Comparison of ENCODE assay signal across 18 cellular contexts in genomic region chr10:30531751-30532530, GRCh38.
A peak's percentile ranks its signal among the peaks of the same experiment; 100 is the strongest.
DNase-seq lines count a peak whose midpoint lies in the region; ATAC-seq, FAIRE-seq and TF ChIP-seq lines count a peak whose summit lies in the region.
"Had no signal": no experiment of that assay in that cellular context is flagged by ENCODE, and none has a peak within 500 bp of the region (broad histone marks: within the 10 kb centered on the region; RNA-seq: fewer than 3 reads in every experiment).

No MANE protein-coding gene starts in this region.

- H3K4me1 ChIP-seq in left lung (peaks cover 0 to 81% of the 10 kb centered on the region in 2 donors), upper lobe of left lung (peaks cover 17 to 39% (median 30%) of the 10 kb centered on the region in 4 donors), vagina (no peaks in the 10 kb centered on the region), kidney (ENCODE audit: control insufficient read depth in 1 of 2, insufficient read depth in 1 of 2, low read depth in 1 of 2, low read length in 2 of 2) (peaks cover 0 to 2% of the 10 kb centered on the region in 2 donors)

- TF ChIP-seq CTCF in left lung (IDR thresholded peaks at IDR 0.05), result no peak
- TF ChIP-seq CTCF in upper lobe of left lung (IDR thresholded peaks at IDR 0.05), result no peak
- TF ChIP-seq CTCF in vagina (IDR thresholded peaks at IDR 0.05), result no peak
- TF ChIP-seq CTCF in kidney (IDR thresholded peaks at IDR 0.05; ENCODE audit: borderline replicate concordance, extremely low read depth, insufficient read depth), result no peak

- TF ChIP-seq POLR2A in upper lobe of left lung (IDR thresholded peaks at IDR 0.05) (no peak), vagina (IDR thresholded peaks at IDR 0.05) (no peak)

- H3K27ac Mint-ChIP-seq in activated naive CD8-positive, alpha-beta T cell treated with anti-CD3 and anti-CD28 coated beads for 36 hours, result peak overlapping the region; percentile 51
- H3K27ac Mint-ChIP-seq in activated naive CD8-positive, alpha-beta T cell treated with anti-CD3 and anti-CD28 coated beads, Interleukin-2, amount 50 U/mL, for 24 hours, result no peak overlapping the region
- H3K27ac Mint-ChIP-seq in T-cell, result peak overlapping the region; percentile 73 to 78
- H3K27ac Mint-ChIP-seq: endodermal cell had no signal

- H3K9me3 Mint-ChIP-seq in activated naive CD8-positive, alpha-beta T cell treated with anti-CD3 and anti-CD28 coated beads for 36 hours, result no peaks in the 10 kb centered on the region
- no peaks in the 10 kb centered on the region for H3K9me3 Mint-ChIP-seq in activated naive CD8-positive, alpha-beta T cell treated with anti-CD3 and anti-CD28 coated beads, Interleukin-2, amount 50 U/mL, for 24 hours
- H3K9me3 Mint-ChIP-seq in T-cell, result no peaks in the 10 kb centered on the region
- H3K9me3 Mint-ChIP-seq: endodermal cell had no signal

- H3K36me3 ChIP-seq in left lung (no peaks in the 10 kb centered on the region), upper lobe of left lung (no peaks in the 10 kb centered on the region), vagina (no peaks in the 10 kb centered on the region), kidney (ENCODE audit: control insufficient read depth in 1 of 2, insufficient read depth in 2 of 2, low read length in 2 of 2) (no peaks in the 10 kb centered on the region)
- H3K36me3 ChIP-seq: adrenal gland had no signal

- H3K27me3 ChIP-seq in left lung, result no peaks in the 10 kb centered on the region
- no peaks in the 10 kb centered on the region for H3K27me3 ChIP-seq in upper lobe of left lung
- H3K27me3 ChIP-seq in vagina, result no peaks in the 10 kb centered on the region
- H3K27me3 ChIP-seq: adrenal gland had no signal

- TF ChIP-seq EP300 in upper lobe of left lung (IDR thresholded peaks at IDR 0.05), result no peak

- H3K4me3 ChIP-seq in left lung, result no peak overlapping the region
- H3K4me3 ChIP-seq in upper lobe of left lung, result no peak overlapping the region
- H3K4me3 ChIP-seq in vagina, result no peak overlapping the region
- no peak overlapping the region for H3K4me3 ChIP-seq in kidney (ENCODE audit: low read length in 2 of 2)
- H3K4me3 ChIP-seq: adrenal gland had no signal

- POLR2A ChIA-PET in T-cell (lab: Charles Lee), result interaction anchor here (0.5 to 0.6 kb wide), 2 partner anchors 59 to 1068 kb away, joined by 3 read pairs; no protein-coding TSS in a partner anchor

- peaks cover 40% of the 10 kb centered on the region for H3K4me1 Mint-ChIP-seq in activated naive CD8-positive, alpha-beta T cell treated with anti-CD3 and anti-CD28 coated beads for 36 hours
- peaks cover 59% of the 10 kb centered on the region for H3K4me1 Mint-ChIP-seq in activated naive CD8-positive, alpha-beta T cell treated with anti-CD3 and anti-CD28 coated beads, Interleukin-2, amount 50 U/mL, for 24 hours
- H3K4me1 Mint-ChIP-seq in T-cell, result peaks cover 40 to 62% (median 46%) of the 10 kb centered on the region in 3 donors

- CTCF ChIA-PET in T-cell (lab: Charles Lee), result interaction anchor here (0.8 to 2.8 kb wide), 8 partner anchors 12 to 151 kb away, joined by 3 to 8 read pairs (median 4); no protein-coding TSS in a partner anchor

- FAIRE-seq in kidney (lab: Jason Lieb, UNC), result no peak
- FAIRE-seq: RCC 7860 had no signal

- intact Hi-C loops in left lung (cut with DNase I) (loop anchor here in 1 of 2 donors (10.0 kb wide), 1 partner anchor 117 kb away; no protein-coding TSS in a partner anchor), vagina (cut with DNase I) (loop anchor here (5.0 kb wide), 1 partner anchor 115 kb away; no protein-coding TSS in a partner anchor), kidney (cut with DNase I) (loop anchor here (10.0 kb wide), 1 partner anchor 137 kb away; no protein-coding TSS in a partner anchor)

- H3K9ac ChIP-seq in kidney (ENCODE audit: low read length in 2 of 2), result no peak overlapping the region

- H3K27ac ChIP-seq in left lung (peak overlapping the region; percentile 20 to 62), upper lobe of left lung (peak overlapping the region in 3 of 4 donors; percentile 28 to 61 (median 55)), vagina (no peak overlapping the region), kidney (ENCODE audit: low read depth in 2 of 2, low read length in 2 of 2) (no peak overlapping the region)

- no peak for ATAC-seq in activated naive CD8-positive, alpha-beta T cell treated with anti-CD3 and anti-CD28 coated beads, Interleukin-2, amount 50 U/mL, for 24 hours
- ATAC-seq in T-cell (replicated peaks in 1 of 4) (no peak), left lung (no peak), upper lobe of left lung (ENCODE audit: low FRiP score in 2 of 2) (no peak)
- ATAC-seq: left lobe of liver had no signal

- no peaks in the 10 kb centered on the region for H3K36me3 Mint-ChIP-seq in activated naive CD8-positive, alpha-beta T cell treated with anti-CD3 and anti-CD28 coated beads for 36 hours
- H3K36me3 Mint-ChIP-seq in activated naive CD8-positive, alpha-beta T cell treated with anti-CD3 and anti-CD28 coated beads, Interleukin-2, amount 50 U/mL, for 24 hours (ENCODE audit: low read depth), result no peaks in the 10 kb centered on the region
- H3K36me3 Mint-ChIP-seq in T-cell, result peaks cover 3% of the 10 kb centered on the region

- DNase-seq in activated naive CD8-positive, alpha-beta T cell treated with anti-CD3 and anti-CD28 coated beads for 36 hours, result no peak
- DNase-seq in activated naive CD8-positive, alpha-beta T cell treated with anti-CD3 and anti-CD28 coated beads, Interleukin-2, amount 50 U/mL, for 24 hours, result no peak
- no peak for DNase-seq in T-cell
- no peak for DNase-seq in left lung
- DNase-seq in upper lobe of left lung, result no peak
- DNase-seq in vagina (ENCODE audit: extremely low spot score in 2 of 2), result no peak
- no peak for DNase-seq in NCI-H1105 treated with DMSO at 0.1 percent for 48 hours (lab: John Stamatoyannopoulos, UW)
- DNase-seq in kidney, result no peak
- DNase-seq: activated CD4-positive, CD25-positive, alpha-beta regulatory T cell; endodermal cell; H7; NCI-H2029 treated with DMSO at 0.1 percent for 48 hours; NCI-H526; retina; substantia nigra had no signal

- H3K9me3 ChIP-seq in left lung (no peaks in the 10 kb centered on the region), upper lobe of left lung (no peaks in the 10 kb centered on the region), vagina (no peaks in the 10 kb centered on the region), kidney (ENCODE audit: control insufficient read depth in 1 of 2, low read length in 2 of 2) (no peaks in the 10 kb centered on the region)
- H3K9me3 ChIP-seq: adrenal gland had no signal

- WGBS in upper lobe of left lung, 2 donors, result 91% methylated on average over 5 to 8 of the region's 8 CpGs

- no peaks in the 10 kb centered on the region for H3K27me3 Mint-ChIP-seq in activated naive CD8-positive, alpha-beta T cell treated with anti-CD3 and anti-CD28 coated beads for 36 hours
- H3K27me3 Mint-ChIP-seq in activated naive CD8-positive, alpha-beta T cell treated with anti-CD3 and anti-CD28 coated beads, Interleukin-2, amount 50 U/mL, for 24 hours, result no peaks in the 10 kb centered on the region
- peaks cover 0 to 3% of the 10 kb centered on the region in 2 donors for H3K27me3 Mint-ChIP-seq in T-cell

- no peak overlapping the region for H3K4me3 Mint-ChIP-seq in activated naive CD8-positive, alpha-beta T cell treated with anti-CD3 and anti-CD28 coated beads for 36 hours
- H3K4me3 Mint-ChIP-seq in activated naive CD8-positive, alpha-beta T cell treated with anti-CD3 and anti-CD28 coated beads, Interleukin-2, amount 50 U/mL, for 24 hours, result no peak overlapping the region
- no peak overlapping the region for H3K4me3 Mint-ChIP-seq in T-cell
- H3K4me3 Mint-ChIP-seq: endodermal cell had no signal

Comparison
In these comparisons a context has a peak if more than half of its experiments do, and no peak if none do; other contexts are left out.
1. H3K27ac ChIP-seq: peak in left lung (2 of 2) and upper lobe of left lung (3 of 4); none in vagina (single experiment) and kidney (0 of 2).